ENCODE assay signal across 8 cellular contexts in genomic region chr9:34675048-34675714, GRCh38. TPM values are rescaled to one million over a fixed set of nuclear protein-coding genes. Genes with fewer than 3 reads are reported as not detected.
DNase-seq lines count a peak whose midpoint lies in the region; ATAC-seq and TF ChIP-seq lines count a peak whose summit lies in the region.

No MANE protein-coding gene starts in this region.

- H4K20me1 ChIP-seq in H9 (ENCODE audit: control insufficient read depth, insufficient read depth, insufficient read length), result no peaks in the 10 kb centered on the region
- H4K20me1 ChIP-seq in neural progenitor cell (ENCODE audit: low read depth), result no peaks in the 10 kb centered on the region

- intact Hi-C loops in CD4-positive, alpha-beta memory T cell (cut with micrococcal nuclease), result loop anchor here (1.0 kb wide), 1 partner anchor 27 kb away; no protein-coding TSS in a partner anchor
- intact Hi-C loops in esophagus muscularis mucosa (cut with DNase I), result no loop called here

- no peak overlapping the region for H2AK5ac ChIP-seq in H9 (ENCODE audit: insufficient read length, low read length)

- no peak overlapping the region for H2BK5ac ChIP-seq in H9 (ENCODE audit: insufficient read length, low read length)

- H3K4me1 Mint-ChIP-seq in CD4-positive, alpha-beta memory T cell, result peaks cover 0 to 4% (median under 1%) of the 10 kb centered on the region in 4 donors
- H3K4me1 Mint-ChIP-seq in H9 (peaks cover 7% of the 10 kb centered on the region in 2 experiments), neural progenitor cell (peaks cover 6% of the 10 kb centered on the region)

- H2BK15ac ChIP-seq in H9 (ENCODE audit: low read depth, low read length), result no peak overlapping the region

- H3K23me2 ChIP-seq in H9 (ENCODE audit: insufficient read length, low read depth, low read length, poor library complexity, severe bottlenecking), result no peaks in the 10 kb centered on the region

- ATAC-seq in HG03139 (IDR thresholded peaks at IDR 0.05; ENCODE audit: unreplicated experiment), result no peak

- no peak overlapping the region for H4K8ac ChIP-seq in H9 (replicated peaks; ENCODE audit: insufficient read length, low read depth, low read length)

- WGBS in H9 (ENCODE audit: extremely low coverage, insufficient read length, low lambda C conversion rate), result no CpG with 5 or more reads among the region's 10 CpGs
- 44% methylated on average over 10 of the region's 10 CpGs for WGBS in esophagus muscularis mucosa

- no peak overlapping the region for H4K5ac ChIP-seq in H9 (ENCODE audit: insufficient read length, low read depth, low read length)

- no peak overlapping the region for H2BK12ac ChIP-seq in H9 (ENCODE audit: insufficient read length, low read depth, low read length)

- no peak overlapping the region for H2BK120ac ChIP-seq in H9 (ENCODE audit: low read depth, low read length, poor library complexity, severe bottlenecking)

- DNase-seq in CD4-positive, alpha-beta memory T cell, result peak in 4 of 5 donors; percentile 30 to 36 (median 34)
- DNase-seq in H9, result peak; percentile 91
- peak; percentile 92 for DNase-seq in NCI-H82 (lab: John Stamatoyannopoulos, UW)
- peak; percentile 77 for DNase-seq in activated CD8-positive, alpha-beta memory T cell treated with anti-CD3 and anti-CD28 coated beads for 24 hours
- no peak for DNase-seq in esophagus muscularis mucosa (ENCODE audit: extremely low spot score)
- DNase-seq in neural progenitor cell (ENCODE audit: low spot score), result peak; percentile 91
- DNase-seq in ureter (ENCODE audit: low spot score), result peak; percentile 62

- CTCF ChIA-PET in CD4-positive, alpha-beta memory T cell (lab: Charles Lee; ENCODE audit: partially characterized antibody), result interaction anchor here (0.5 to 4.0 kb wide), 9 partner anchors 10 to 41 kb away, joined by 3 to 16 read pairs (median 4); no protein-coding TSS in a partner anchor

- H3K79me2 ChIP-seq in H9 (ENCODE audit: insufficient read depth, low read length) (no peaks in the 10 kb centered on the region), neural progenitor cell (ENCODE audit: low read depth) (no peaks in the 10 kb centered on the region)

- H3T11ph ChIP-seq in H9 (ENCODE audit: low read length), result no peak overlapping the region

- no peak overlapping the region for H3K4ac ChIP-seq in H9 (ENCODE audit: low read depth, low read length)

- H3F3A ChIP-seq in neural progenitor cell (ENCODE audit: low read depth), result no peaks in the 10 kb centered on the region

- H3K9ac ChIP-seq in H9 (ENCODE audit: extremely low read depth, insufficient read length, low read length), result no peak overlapping the region
- H3K9ac ChIP-seq in neural progenitor cell, result no peak overlapping the region

- H3K27ac ChIP-seq in CD4-positive, alpha-beta memory T cell (ENCODE audit: low read depth, low read length), result no peak overlapping the region
- H3K27ac ChIP-seq in H9 (ENCODE audit: insufficient read length, low read depth, low read length) (no peak overlapping the region), esophagus muscularis mucosa (replicated peaks in 1 of 4) (no peak overlapping the region), neural progenitor cell (no peak overlapping the region)

- POLR2A ChIA-PET in CD4-positive, alpha-beta memory T cell (lab: Charles Lee; ENCODE audit: partially characterized antibody), result no interaction called here

- H3K4me2 ChIP-seq in H9 (ENCODE audit: insufficient read depth, insufficient read length, low read length), result no peak overlapping the region
- no peak overlapping the region for H3K4me2 ChIP-seq in neural progenitor cell

- H3K4me3 ChIP-seq in CD4-positive, alpha-beta memory T cell (ENCODE audit: low read length in 2 of 2), result no peak overlapping the region
- H3K4me3 ChIP-seq in esophagus muscularis mucosa (no peak overlapping the region), neural progenitor cell (no peak overlapping the region)

- no peak overlapping the region for H3K56ac ChIP-seq in H9 (ENCODE audit: insufficient read length, low read depth, low read length)

- H3K4me1 ChIP-seq in CD4-positive, alpha-beta memory T cell (ENCODE audit: insufficient read depth, low read length), result no peaks in the 10 kb centered on the region
- H3K4me1 ChIP-seq in H9 (ENCODE audit: insufficient read depth, low read length), result no peaks in the 10 kb centered on the region
- H3K4me1 ChIP-seq in esophagus muscularis mucosa, result no peaks in the 10 kb centered on the region
- no peaks in the 10 kb centered on the region for H3K4me1 ChIP-seq in neural progenitor cell

- no peak for TF ChIP-seq POLR2A in esophagus muscularis mucosa (IDR thresholded peaks at IDR 0.05; ENCODE audit: low read depth)

- no peak overlapping the region for H3K23ac ChIP-seq in H9 (ENCODE audit: insufficient read length, low read depth, low read length)

- no peaks in the 10 kb centered on the region for H3K9me3 ChIP-seq in CD4-positive, alpha-beta memory T cell (ENCODE audit: control insufficient read depth in 1 of 2, low read length in 2 of 2)
- H3K9me3 ChIP-seq in H9 (ENCODE audit: control insufficient read depth, low read depth, low read length), result no peaks in the 10 kb centered on the region
- H3K9me3 ChIP-seq in esophagus muscularis mucosa, result no peaks in the 10 kb centered on the region
- H3K9me3 ChIP-seq in neural progenitor cell (ENCODE audit: low read depth), result no peaks in the 10 kb centered on the region

- no peak for TF ChIP-seq EP300 in esophagus muscularis mucosa (IDR thresholded peaks at IDR 0.05)

- H3K27me3 Mint-ChIP-seq in CD4-positive, alpha-beta memory T cell, result no peaks in the 10 kb centered on the region
- H3K27me3 Mint-ChIP-seq in H9 (ENCODE audit: low read depth), result peaks cover 3% of the 10 kb centered on the region; the same call in 1 of the 2 replicates
- peaks cover 7% of the 10 kb centered on the region for H3K27me3 Mint-ChIP-seq in neural progenitor cell (ENCODE audit: insufficient read depth, low read depth)

- no peak overlapping the region for H3K14ac ChIP-seq in H9 (ENCODE audit: insufficient read depth, low read length)

- H3K36me3 ChIP-seq in CD4-positive, alpha-beta memory T cell (ENCODE audit: insufficient read depth, low read length), result no peaks in the 10 kb centered on the region
- H3K36me3 ChIP-seq in esophagus muscularis mucosa, result peaks cover 0 to 14% (median 0%) of the 10 kb centered on the region in 4 donors
- H3K36me3 ChIP-seq in neural progenitor cell, result no peaks in the 10 kb centered on the region

- no peak overlapping the region for H2BK20ac ChIP-seq in H9 (ENCODE audit: low read depth, low read length, poor library complexity, severe bottlenecking)

- peaks cover 0 to 5% (median 3%) of the 10 kb centered on the region in 8 donors for H3K9me3 Mint-ChIP-seq in CD4-positive, alpha-beta memory T cell
- H3K9me3 Mint-ChIP-seq in H9 (no peaks in the 10 kb centered on the region; a peak in 1 of 5 replicates), neural progenitor cell (no peaks in the 10 kb centered on the region)

- H3K79me1 ChIP-seq in H9 (ENCODE audit: insufficient read depth, low read depth, low read length, poor library complexity, severe bottlenecking), result no peaks in the 10 kb centered on the region

- H3K27me3 ChIP-seq in CD4-positive, alpha-beta memory T cell (ENCODE audit: insufficient read depth, low read length), result no peaks in the 10 kb centered on the region
- H3K27me3 ChIP-seq in H9 (ENCODE audit: insufficient read depth, low read length) (no peaks in the 10 kb centered on the region), esophagus muscularis mucosa (no peaks in the 10 kb centered on the region), neural progenitor cell (no peaks in the 10 kb centered on the region)

- TF ChIP-seq CTCF in H9 (conservative IDR thresholded peaks at IDR 0.05), result peak; percentile 92
- peak; percentile 24 to 39 (median 37) for TF ChIP-seq CTCF in esophagus muscularis mucosa (IDR thresholded peaks at IDR 0.05)
- TF ChIP-seq CTCF in neural progenitor cell (IDR thresholded peaks at IDR 0.05), result peak; percentile 83

- H3K36me3 Mint-ChIP-seq in CD4-positive, alpha-beta memory T cell, result peaks cover 0 to 9% of the 10 kb centered on the region in 2 donors
- peaks cover 0 to 2% (median 0%) of the 10 kb centered on the region in 3 experiments; a peak in 2 of 7 replicates for H3K36me3 Mint-ChIP-seq in H9 (ENCODE audit: insufficient read depth in 1 of 3, low read depth in 3 of 3)
- H3K36me3 Mint-ChIP-seq in neural progenitor cell, result peaks cover 1% of the 10 kb centered on the region

- H2AFZ ChIP-seq in H9 (ENCODE audit: low read length), result no peak overlapping the region
- no peak overlapping the region for H2AFZ ChIP-seq in neural progenitor cell (replicated peaks)

- H3K27ac Mint-ChIP-seq in CD4-positive, alpha-beta memory T cell, result no peak overlapping the region
- H3K27ac Mint-ChIP-seq in H9 (no peak overlapping the region), neural progenitor cell (no peak overlapping the region)

- H3K18ac ChIP-seq in H9 (ENCODE audit: insufficient read length, low read depth, low read length), result no peak overlapping the region

- no peak overlapping the region for H3K4me3 Mint-ChIP-seq in CD4-positive, alpha-beta memory T cell
- no peak overlapping the region for H3K4me3 Mint-ChIP-seq in H9
- no peak overlapping the region for H3K4me3 Mint-ChIP-seq in neural progenitor cell

- no peak overlapping the region for H4K91ac ChIP-seq in H9 (ENCODE audit: insufficient read length, low read depth, low read length)

RNA-seq across cellular contexts. Expression of gene CCL27, which starts 12.7 kb away (rescaled TPM):
- not detected for total RNA-seq in CD4-positive, alpha-beta memory T cell
- under 1 TPM in 1 of 2 donors, not detected in 1; 0.59 TPM for polyA plus RNA-seq in CD4-positive, alpha-beta memory T cell
- total RNA-seq in H9 (2021) (0.28 and 1.0 TPM in 2 replicates), esophagus muscularis mucosa (not detected), neural progenitor cell (ENCODE audit: low replicate concordance) (0.37 and 0.67 TPM in 2 replicates), ureter (0.68 TPM)

RNA-seq across cellular contexts. Expression of gene CCL19, which starts 15.9 kb away (rescaled TPM):
- not detected for total RNA-seq in CD4-positive, alpha-beta memory T cell
- not detected for polyA plus RNA-seq in CD4-positive, alpha-beta memory T cell
- total RNA-seq in H9 (2021) (not detected in 2 replicates), esophagus muscularis mucosa (under 1 TPM in 2 of 4 donors, not detected in 2; 0.57 to 0.71 TPM), neural progenitor cell (ENCODE audit: low replicate concordance) (not detected in 2 replicates), ureter (11.4 TPM)

RNA-seq across cellular contexts. Expression of gene IL11RA, which starts 23.2 kb away (rescaled TPM):
- 100 to 1,000 TPM; 204 to 209 TPM for total RNA-seq in CD4-positive, alpha-beta memory T cell
- 10 to 100 TPM; 13.6 to 18.4 TPM for polyA plus RNA-seq in CD4-positive, alpha-beta memory T cell
- total RNA-seq in H9 (2021) (8.7 and 8.9 TPM in 2 replicates), esophagus muscularis mucosa (10 to 100 TPM; 33.0 to 40.2 (median 33.9) TPM), neural progenitor cell (ENCODE audit: low replicate concordance) (11.4 and 12.7 TPM in 2 replicates), ureter (19.4 TPM)

RNA-seq across cellular contexts. Expression of gene GALT, which starts 28.7 kb away (rescaled TPM):
- total RNA-seq in CD4-positive, alpha-beta memory T cell, result 100 to 1,000 TPM; 251 to 261 TPM
- polyA plus RNA-seq in CD4-positive, alpha-beta memory T cell, result 10 to 100 TPM; 81.9 to 82.9 TPM
- total RNA-seq in H9 (2021) (39.2 and 41.5 TPM in 2 replicates), esophagus muscularis mucosa (10 to 100 TPM; 15.9 to 34.7 (median 22.9) TPM), neural progenitor cell (ENCODE audit: low replicate concordance) (32.1 and 43.7 TPM in 2 replicates), ureter (52.7 TPM)

RNA-seq across cellular contexts. Expression of gene CCL21, which starts 34.8 kb away (rescaled TPM):
- total RNA-seq in CD4-positive, alpha-beta memory T cell, result not detected
- polyA plus RNA-seq in CD4-positive, alpha-beta memory T cell, result not detected
- total RNA-seq in H9 (2021), result not detected in 2 replicates
- total RNA-seq in esophagus muscularis mucosa, result 100 to 1,000 TPM in 2 of 4 donors, 10 to 100 TPM in 2; 53.6 to 271 (median 119) TPM
- total RNA-seq in neural progenitor cell (ENCODE audit: low replicate concordance), result not detected in 2 replicates
- 55.1 TPM for total RNA-seq in ureter

Comparison
In these comparisons a context has a peak if more than half of its experiments do, and no peak if none do; other contexts are left out.
1. CTCF ChIP-seq: peak in every context shown above with its lines; median percentile 92 in H9; 83 in neural progenitor cell; 37 in esophagus muscularis mucosa.
2. RNA of gene IL11RA, which starts 23.2 kb away (total RNA-seq): 204 to 209 TPM in CD4-positive, alpha-beta memory T cell; 33.0 to 40.2 TPM in esophagus muscularis mucosa, 19.4 TPM in ureter (single experiment), 11.4 to 12.7 TPM in neural progenitor cell and 8.7 to 8.9 TPM in H9; every median in the first group is over 4 times any median in the second.